Comparison of ENCODE assay signal across 10 cellular contexts in genomic region chr9:127005770-127006314, GRCh38.
DNase-seq lines count a peak whose midpoint lies in the region; ATAC-seq lines count a peak whose summit lies in the region.
"Had no signal": no experiment of that assay in that cellular context is flagged by ENCODE, and none has a peak within 500 bp of the region (broad histone marks: within the 10 kb centered on the region; RNA-seq: fewer than 3 reads in every experiment).

No MANE protein-coding gene starts in this region.

- H3K27me3 Mint-ChIP-seq in activated CD4-positive, alpha-beta T cell treated with anti-CD3 and anti-CD28 coated beads, Interleukin-2, amount 10 ng/mL, durations not matched to agents 24 days and 14 days, result peaks cover 27% of the 10 kb centered on the region
- H3K27me3 Mint-ChIP-seq in T-cell, result peaks cover 4 to 21% of the 10 kb centered on the region in 2 donors

- H3K4me3 Mint-ChIP-seq in activated CD4-positive, alpha-beta T cell treated with anti-CD3 and anti-CD28 coated beads, Interleukin-2, amount 10 ng/mL, durations not matched to agents 24 days and 14 days, result peak overlapping the region; percentile 55
- peak overlapping the region in 1 of 3 donors; percentile 13 for H3K4me3 Mint-ChIP-seq in T-cell
- H3K4me3 Mint-ChIP-seq in stimulated activated effector memory CD8-positive, alpha-beta T cell treated with anti-CD3 and anti-CD28 coated beads, Interleukin-12 subunit alpha, Interleukin-12 subunit beta, amount 100 ng/mL, for 72 hours, result peak overlapping the region; percentile 30

- H3K9me3 Mint-ChIP-seq in activated CD4-positive, alpha-beta T cell treated with anti-CD3 and anti-CD28 coated beads, Interleukin-2, amount 10 ng/mL, durations not matched to agents 24 days and 14 days, result no peaks in the 10 kb centered on the region
- H3K9me3 Mint-ChIP-seq in T-cell, result no peaks in the 10 kb centered on the region
- H3K9me3 Mint-ChIP-seq in stimulated activated effector memory CD8-positive, alpha-beta T cell treated with anti-CD3 and anti-CD28 coated beads, Interleukin-12 subunit alpha, Interleukin-12 subunit beta, amount 100 ng/mL, for 72 hours, result no peaks in the 10 kb centered on the region

- no peak for DNase-seq in activated CD4-positive, alpha-beta T cell treated with anti-CD3 and anti-CD28 coated beads, Interleukin-2, amount 10 ng/mL, durations not matched to agents 24 days and 14 days
- DNase-seq in activated CD4-positive, alpha-beta T cell treated with anti-CD3 and anti-CD28 coated beads for 1 hour, result no peak
- DNase-seq in T-cell (no peak), posterior cingulate gyrus (no peak), NCI-H187 (lab: John Stamatoyannopoulos, UW) (no peak), NCI-H128 (lab: John Stamatoyannopoulos, UW; ENCODE audit: unreplicated experiment) (no peak)
- no peak for DNase-seq in stimulated activated effector memory CD8-positive, alpha-beta T cell treated with anti-CD3 and anti-CD28 coated beads, Interleukin-12 subunit alpha, Interleukin-12 subunit beta, amount 100 ng/mL, for 72 hours (ENCODE audit: low spot score in 2 of 2)
- DNase-seq: DMS53 had no signal

- CTCF ChIA-PET in T-cell (lab: Charles Lee), result interaction anchor here in 1 of 2 donors (0.9 to 2.3 kb wide), 3 partner anchors 20 to 219 kb away, joined by 6 to 18 read pairs (median 8); no protein-coding TSS in a partner anchor

- no peaks in the 10 kb centered on the region for H3K36me3 Mint-ChIP-seq in activated CD4-positive, alpha-beta T cell treated with anti-CD3 and anti-CD28 coated beads, Interleukin-2, amount 10 ng/mL, durations not matched to agents 24 days and 14 days (ENCODE audit: low read depth)
- H3K36me3 Mint-ChIP-seq in T-cell, result no peaks in the 10 kb centered on the region
- no peaks in the 10 kb centered on the region for H3K36me3 Mint-ChIP-seq in stimulated activated effector memory CD8-positive, alpha-beta T cell treated with anti-CD3 and anti-CD28 coated beads, Interleukin-12 subunit alpha, Interleukin-12 subunit beta, amount 100 ng/mL, for 72 hours

- peak overlapping the region; percentile 58 for H3K27ac Mint-ChIP-seq in activated CD4-positive, alpha-beta T cell treated with anti-CD3 and anti-CD28 coated beads, Interleukin-2, amount 10 ng/mL, durations not matched to agents 24 days and 14 days
- H3K27ac Mint-ChIP-seq in T-cell, result peak overlapping the region; percentile 17 to 58
- no peak overlapping the region for H3K27ac Mint-ChIP-seq in stimulated activated effector memory CD8-positive, alpha-beta T cell treated with anti-CD3 and anti-CD28 coated beads, Interleukin-12 subunit alpha, Interleukin-12 subunit beta, amount 100 ng/mL, for 72 hours

- ATAC-seq in HG02678 (IDR thresholded peaks at IDR 0.05; ENCODE audit: unreplicated experiment), result peak; percentile 28
- no peak for ATAC-seq in T-cell (replicated peaks in 1 of 4)
- ATAC-seq in stimulated activated effector memory CD8-positive, alpha-beta T cell treated with anti-CD3 and anti-CD28 coated beads, Interleukin-12 subunit alpha, Interleukin-12 subunit beta, amount 100 ng/mL, for 72 hours, result no peak
- ATAC-seq: PC-3 had no signal

- H3K4me1 Mint-ChIP-seq in activated CD4-positive, alpha-beta T cell treated with anti-CD3 and anti-CD28 coated beads, Interleukin-2, amount 10 ng/mL, durations not matched to agents 24 days and 14 days, result peaks cover 24% of the 10 kb centered on the region
- peaks cover 24 to 28% (median 24%) of the 10 kb centered on the region in 3 donors for H3K4me1 Mint-ChIP-seq in T-cell
- peaks cover 34% of the 10 kb centered on the region for H3K4me1 Mint-ChIP-seq in stimulated activated effector memory CD8-positive, alpha-beta T cell treated with anti-CD3 and anti-CD28 coated beads, Interleukin-12 subunit alpha, Interleukin-12 subunit beta, amount 100 ng/mL, for 72 hours

- POLR2A ChIA-PET in T-cell (lab: Charles Lee), result interaction anchor here in 1 of 2 donors (1.5 kb wide), 1 partner anchor 20 kb away, joined by 8 read pairs; no protein-coding TSS in a partner anchor

- intact Hi-C loops in activated CD4-positive, alpha-beta T cell treated with anti-CD3 and anti-CD28 coated beads, Interleukin-2, amount 10 ng/mL, durations not matched to agents 24 days and 14 days (cut with micrococcal nuclease), result loop anchor here (1.0 to 5.0 kb wide), 4 partner anchors 21 to 383 kb away; no protein-coding TSS in a partner anchor
- intact Hi-C loops in posterior cingulate gyrus (cut with DNase I), result no loop called here
